35 cellular contexts compared by ENCODE assay signal in the genomic region with DNA sequence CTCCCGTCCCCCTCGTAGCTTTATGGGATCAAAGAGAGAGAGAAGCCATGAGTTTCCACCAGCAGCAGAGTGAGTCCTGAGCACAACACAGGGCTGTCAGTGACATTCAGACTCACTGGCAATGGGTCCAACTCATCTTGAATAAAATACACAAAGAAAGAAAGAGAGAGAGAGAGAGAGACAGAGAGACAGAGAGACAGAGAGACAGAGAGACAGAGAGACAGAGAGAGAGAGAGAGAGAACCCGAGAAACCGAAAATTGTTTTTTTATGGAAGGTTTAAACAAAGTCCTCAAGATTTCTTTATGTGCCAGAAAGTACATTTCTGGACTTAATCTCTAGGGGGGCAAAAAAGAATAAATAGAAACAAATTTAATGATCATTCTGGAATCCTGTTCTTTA.
"Had no signal": no experiment of that assay in that cellular context is flagged by ENCODE, and none has a peak within 500 bp of the region (broad histone marks: within the 10 kb centered on the region; RNA-seq: fewer than 3 reads in every experiment).

No MANE protein-coding gene starts in this region.

- H3K4me3 ChIP-seq: MG63 had no signal

- H3K27ac ChIP-seq: KMS-11 had no signal

- H3K27me3 ChIP-seq: MG63 had no signal

- DNase-seq: Karpas-422, Kasumi-1, MG63, MM.1S, MV-4-11, NCI-H1048, NCI-H1092, NCI-H1092 treated with DMSO at 0.1 percent for 48 hours, NCI-H1105, NCI-H1105 treated with DMSO at 0.1 percent for 48 hours, NCI-H1417, NCI-H1417 treated with DMSO at 0.1 percent for 48 hours, NCI-H1436, NCI-H1436 treated with DMSO at 0.1 percent for 48 hours, NCI-H146, NCI-H1694, NCI-H1694 treated with DMSO at 0.1 percent for 48 hours, NCI-H187, NCI-H187 treated with DMSO at 0.1 percent for 48 hours, NCI-H1930, NCI-H2029, NCI-H2029 treated with DMSO at 0.1 percent for 48 hours, NCI-H2081, NCI-H2081 treated with DMSO at 0.1 percent for 48 hours, NCI-H2107, NCI-H2171, NCI-H2171 treated with DMSO at 0.1 percent for 48 hours, NCI-H2227 treated with DMSO at 0.1 percent for 48 hours, NCI-H226, NCI-H345, NCI-H446, NCI-H446 treated with DMSO at 0.1 percent for 48 hours, NCI-H510A, NCI-H510A treated with DMSO at 0.1 percent for 48 hours had no signal

- H3K9me3 ChIP-seq: MG63 had no signal
